ENCODE assay signal across 15 cellular contexts in the genomic region with DNA sequence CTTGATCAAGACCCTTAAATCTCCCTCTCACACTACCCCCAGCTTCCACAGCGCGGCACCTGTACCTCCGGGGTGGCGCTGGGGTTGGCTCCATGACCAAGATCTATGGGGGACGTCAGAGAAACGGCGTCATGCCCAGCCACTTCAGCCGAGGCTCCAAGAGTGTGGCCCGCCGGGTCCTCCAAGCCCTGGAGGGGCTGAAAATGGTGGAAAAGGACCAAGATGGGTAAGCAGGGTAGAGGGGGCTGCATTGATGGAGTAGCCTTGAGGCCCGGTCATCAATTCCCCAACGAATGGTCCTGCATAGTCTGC. TPM values are rescaled to one million over a fixed set of nuclear protein-coding genes. Genes with fewer than 3 reads are reported as not detected.
DNase-seq lines count a peak whose midpoint lies in the region; ATAC-seq, FAIRE-seq and TF ChIP-seq lines count a peak whose summit lies in the region.
"Had no signal": no experiment of that assay in that cellular context is flagged by ENCODE, and none has a peak within 500 bp of the region (broad histone marks: within the 10 kb centered on the region; RNA-seq: fewer than 3 reads in every experiment).

No MANE protein-coding gene starts in this region.

- H3K4me1 ChIP-seq in A673 (ENCODE audit: insufficient read depth, low read length, poor library complexity, severe bottlenecking): peaks cover 27% of the 10 kb centered on the region
- peaks cover 0 to 3% of the 10 kb centered on the region in 2 donors for H3K4me1 ChIP-seq in kidney (ENCODE audit: control insufficient read depth in 1 of 2, insufficient read depth in 1 of 2, low read depth in 1 of 2, low read length in 2 of 2)

- no peak overlapping the region for H3K9ac ChIP-seq in kidney (ENCODE audit: low read length in 2 of 2)
- H3K9ac ChIP-seq: parathyroid adenoma had no signal

- DNase-seq in A673 (ENCODE audit: low spot score) (no peak), GM12891 (ENCODE audit: insufficient read length, low spot score) (no peak), WTC11 (ENCODE audit: low spot score) (no peak), kidney (peak; percentile 53), erythroblast (lab: John Stamatoyannopoulos, UW) (no peak), CD1c-positive myeloid dendritic cell (ENCODE audit: extremely low spot score) (no peak), HuH-7 (ENCODE audit: low spot score) (no peak)
- DNase-seq in stimulated activated CD4-positive, alpha-beta T cell treated with anti-CD3 and anti-CD28 coated beads, Interleukin-4, amount 100 ng/mL, for 1 hour: no peak
- DNase-seq: mesendoderm had no signal

- no TSS peak for BruUV-seq in A673 (replicated peaks; lab: Mats Ljungman, UMichigan)

- POLR2A ChIA-PET in A673 (lab: Charles Lee; ENCODE audit: low non-redundant PET): no interaction called here
- POLR2A ChIA-PET in WTC11 (lab: Charles Lee): interaction anchor here (1.2 kb wide), 1 partner anchor 9 kb away, joined by 13 read pairs; a partner anchor contains a TSS

- intact Hi-C loops in A673 (cut with micrococcal nuclease; ENCODE audit: unreplicated experiment): no loop called here
- intact Hi-C loops in kidney (cut with DNase I): no loop called here

- H3K36me3 Mint-ChIP-seq in WTC11: peaks cover 65% of the 10 kb centered on the region

- H3K9me3 Mint-ChIP-seq in WTC11: no peaks in the 10 kb centered on the region
- H3K9me3 Mint-ChIP-seq: central memory CD8-positive, alpha-beta T cell had no signal

- FAIRE-seq in GM12891 (lab: Jason Lieb, UNC): no peak
- no peak for FAIRE-seq in kidney (lab: Jason Lieb, UNC)
- FAIRE-seq: G401.6 had no signal

- no peaks in the 10 kb centered on the region for H3K27me3 ChIP-seq in A673 (replicated peaks; ENCODE audit: insufficient read depth, low read depth, low read length, poor library complexity)

- H3K27me3 Mint-ChIP-seq in WTC11 (ENCODE audit: low read depth): no peaks in the 10 kb centered on the region
- H3K27me3 Mint-ChIP-seq: central memory CD8-positive, alpha-beta T cell had no signal

- H3K27ac ChIP-seq in A673 (ENCODE audit: low read depth, low read length, poor library complexity, severe bottlenecking) (peak overlapping the region; percentile 70), kidney (ENCODE audit: low read depth in 2 of 2, low read length in 2 of 2) (no peak overlapping the region)
- H3K27ac ChIP-seq: parathyroid adenoma had no signal

- H3K36me3 ChIP-seq in A673 (ENCODE audit: insufficient read depth, low read length, poor library complexity, severe bottlenecking) (peaks cover 88% of the 10 kb centered on the region), kidney (ENCODE audit: control insufficient read depth in 1 of 2, insufficient read depth in 2 of 2, low read length in 2 of 2) (peaks cover 21 to 48% of the 10 kb centered on the region in 2 donors)

- H3K27ac Mint-ChIP-seq in WTC11: peak overlapping the region; percentile 82; the same call in 1 of the 2 replicates

- CTCF ChIA-PET in A673 (lab: Charles Lee) (no interaction called here), WTC11 (lab: Charles Lee) (no interaction called here)

- H3K4me3 ChIP-seq in A673 (ENCODE audit: low read depth, low read length, poor library complexity, severe bottlenecking) (no peak overlapping the region), kidney (ENCODE audit: low read length in 2 of 2) (no peak overlapping the region)

- TF ChIP-seq CTCF in A673 (conservative IDR thresholded peaks at IDR 0.05; ENCODE audit: low read depth, low read length) (no peak), WTC11 (IDR thresholded peaks at IDR 0.05) (no peak), kidney (IDR thresholded peaks at IDR 0.05; ENCODE audit: borderline replicate concordance, extremely low read depth, insufficient read depth) (no peak)

- no peak for ATAC-seq in WTC11
- ATAC-seq: esophagus mucosa had no signal

- H3K4me1 Mint-ChIP-seq in WTC11: peaks cover 28% of the 10 kb centered on the region

- no peak overlapping the region for H3K4me3 Mint-ChIP-seq in WTC11

- TF ChIP-seq POLR2A in GM12891 (IDR thresholded peaks at IDR 0.05; ENCODE audit: low read depth, low read length) (no peak; the same call in 1 of the 2 replicates), erythroblast (IDR thresholded peaks at IDR 0.05; ENCODE audit: low read length) (no peak)

- H3K9me3 ChIP-seq in A673 (ENCODE audit: low read depth, low read length, poor library complexity, severe bottlenecking) (no peaks in the 10 kb centered on the region), kidney (ENCODE audit: control insufficient read depth in 1 of 2, low read length in 2 of 2) (no peaks in the 10 kb centered on the region)

TF ChIP-seq in GM12891, 5 proteins besides CTCF, POLR2A, EP300 and RAD21:
- TF ChIP-seq POLR2AphosphoS5 (IDR thresholded peaks at IDR 0.05; ENCODE audit: low read depth, low read length) (0 out of 2 replicates have a peak, but pooled peaks have one; percentile 11), POU2F2 (IDR thresholded peaks at IDR 0.05; ENCODE audit: low read depth, low read length) (no peak), TAF1 (IDR thresholded peaks at IDR 0.05; ENCODE audit: low read depth, low read length) (no peak), SPI1 (IDR thresholded peaks at IDR 0.05; ENCODE audit: low read depth, low read length) (no peak)

TF ChIP-seq in WTC11, 78 proteins besides CTCF, POLR2A, EP300 and RAD21 (continues in another document):
- TF ChIP-seq NFE2L1 (CRISPR knock-in tag; IDR thresholded peaks at IDR 0.05) (no peak), MYBL2 (CRISPR knock-in tag; IDR thresholded peaks at IDR 0.05) (no peak), TEAD1 (CRISPR knock-in tag; IDR thresholded peaks at IDR 0.05) (no peak), ETV6 (CRISPR knock-in tag; IDR thresholded peaks at IDR 0.05) (no peak)
- TF ChIP-seq, protein P1, sequence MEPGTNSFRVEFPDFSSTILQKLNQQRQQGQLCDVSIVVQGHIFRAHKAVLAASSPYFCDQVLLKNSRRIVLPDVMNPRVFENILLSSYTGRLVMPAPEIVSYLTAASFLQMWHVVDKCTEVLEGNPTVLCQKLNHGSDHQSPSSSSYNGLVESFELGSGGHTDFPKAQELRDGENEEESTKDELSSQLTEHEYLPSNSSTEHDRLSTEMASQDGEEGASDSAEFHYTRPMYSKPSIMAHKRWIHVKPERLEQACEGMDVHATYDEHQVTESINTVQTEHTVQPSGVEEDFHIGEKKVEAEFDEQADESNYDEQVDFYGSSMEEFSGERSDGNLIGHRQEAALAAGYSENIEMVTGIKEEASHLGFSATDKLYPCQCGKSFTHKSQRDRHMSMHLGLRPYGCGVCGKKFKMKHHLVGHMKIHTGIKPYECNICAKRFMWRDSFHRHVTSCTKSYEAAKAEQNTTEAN (CRISPR knock-in tag; IDR thresholded peaks at IDR 0.05): no peak
- TF ChIP-seq, protein P2, sequence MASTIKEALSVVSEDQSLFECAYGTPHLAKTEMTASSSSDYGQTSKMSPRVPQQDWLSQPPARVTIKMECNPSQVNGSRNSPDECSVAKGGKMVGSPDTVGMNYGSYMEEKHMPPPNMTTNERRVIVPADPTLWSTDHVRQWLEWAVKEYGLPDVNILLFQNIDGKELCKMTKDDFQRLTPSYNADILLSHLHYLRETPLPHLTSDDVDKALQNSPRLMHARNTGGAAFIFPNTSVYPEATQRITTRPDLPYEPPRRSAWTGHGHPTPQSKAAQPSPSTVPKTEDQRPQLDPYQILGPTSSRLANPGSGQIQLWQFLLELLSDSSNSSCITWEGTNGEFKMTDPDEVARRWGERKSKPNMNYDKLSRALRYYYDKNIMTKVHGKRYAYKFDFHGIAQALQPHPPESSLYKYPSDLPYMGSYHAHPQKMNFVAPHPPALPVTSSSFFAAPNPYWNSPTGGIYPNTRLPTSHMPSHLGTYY (CRISPR knock-in tag; IDR thresholded peaks at IDR 0.05): no peak
- TF ChIP-seq, protein P3, sequence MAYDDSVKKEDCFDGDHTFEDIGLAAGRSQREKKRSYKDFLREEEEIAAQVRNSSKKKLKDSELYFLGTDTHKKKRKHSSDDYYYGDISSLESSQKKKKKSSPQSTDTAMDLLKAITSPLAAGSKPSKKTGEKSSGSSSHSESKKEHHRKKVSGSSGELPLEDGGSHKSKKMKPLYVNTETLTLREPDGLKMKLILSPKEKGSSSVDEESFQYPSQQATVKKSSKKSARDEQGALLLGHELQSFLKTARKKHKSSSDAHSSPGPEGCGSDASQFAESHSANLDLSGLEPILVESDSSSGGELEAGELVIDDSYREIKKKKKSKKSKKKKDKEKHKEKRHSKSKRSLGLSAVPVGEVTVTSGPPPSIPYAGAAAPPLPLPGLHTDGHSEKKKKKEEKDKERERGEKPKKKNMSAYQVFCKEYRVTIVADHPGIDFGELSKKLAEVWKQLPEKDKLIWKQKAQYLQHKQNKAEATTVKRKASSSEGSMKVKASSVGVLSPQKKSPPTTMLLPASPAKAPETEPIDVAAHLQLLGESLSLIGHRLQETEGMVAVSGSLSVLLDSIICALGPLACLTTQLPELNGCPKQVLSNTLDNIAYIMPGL (CRISPR knock-in tag; IDR thresholded peaks at IDR 0.05): no peak
- TF ChIP-seq, protein P4, sequence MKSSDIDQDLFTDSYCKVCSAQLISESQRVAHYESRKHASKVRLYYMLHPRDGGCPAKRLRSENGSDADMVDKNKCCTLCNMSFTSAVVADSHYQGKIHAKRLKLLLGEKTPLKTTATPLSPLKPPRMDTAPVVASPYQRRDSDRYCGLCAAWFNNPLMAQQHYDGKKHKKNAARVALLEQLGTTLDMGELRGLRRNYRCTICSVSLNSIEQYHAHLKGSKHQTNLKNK (CRISPR knock-in tag; IDR thresholded peaks at IDR 0.05): no peak

RNA-seq across cellular contexts. Expression of a gene that starts 8.1 kb away (rescaled TPM):
- total RNA-seq in A673 (2021) (14.4 and 17.8 TPM in 2 replicates), WTC11 (2021) (0.42 to 1.2 TPM (median 0.71 TPM) in 3 replicates), kidney (11.0 TPM)
- polyA plus RNA-seq in GM12891 (2012; ENCODE audit: low read depth, missing spikeins): 466 TPM
- 0.32 TPM for polyA plus RNA-seq in kidney (ENCODE audit: insufficient read depth, low read depth, low replicate concordance)

RNA-seq across cellular contexts. Expression of a gene that starts 8.9 kb away (rescaled TPM):
- 2,479 and 2,559 TPM in 2 replicates for total RNA-seq in A673 (2021)
- polyA plus RNA-seq in GM12891 (2012; ENCODE audit: low read depth, missing spikeins): 7,698 TPM
- total RNA-seq in WTC11 (2021): 3,152 to 3,787 TPM (median 3,713 TPM) in 3 replicates
- total RNA-seq in kidney: 1,433 TPM
- 2,116 TPM for polyA plus RNA-seq in kidney (ENCODE audit: insufficient read depth, low read depth, low replicate concordance)

RNA-seq across cellular contexts. Expression of a gene that starts 14.0 kb away (rescaled TPM):
- total RNA-seq in A673 (2021): 159 and 164 TPM in 2 replicates
- 125 TPM for polyA plus RNA-seq in GM12891 (2012; ENCODE audit: low read depth, missing spikeins)
- 77.2 to 102 TPM (median 82.9 TPM) in 3 replicates for total RNA-seq in WTC11 (2021)
- 139 TPM for total RNA-seq in kidney
- polyA plus RNA-seq in kidney (ENCODE audit: insufficient read depth, low read depth, low replicate concordance): 39.0 TPM

RNA-seq across cellular contexts. Expression of a gene that starts 24.1 kb away (rescaled TPM):
- total RNA-seq in A673 (2021): not detected in 2 replicates
- polyA plus RNA-seq in GM12891 (2012; ENCODE audit: low read depth, missing spikeins): not detected
- not detected in 3 replicates for total RNA-seq in WTC11 (2021)
- not detected for total RNA-seq in kidney
- not detected for polyA plus RNA-seq in kidney (ENCODE audit: insufficient read depth, low read depth, low replicate concordance)
- total RNA-seq: esophagus mucosa, LHCN-M2 had no signal
- polyA plus RNA-seq: BJ had no signal

RNA-seq across cellular contexts. Expression of a gene that starts 24.5 kb away (rescaled TPM):
- total RNA-seq in A673 (2021): not detected in 2 replicates
- polyA plus RNA-seq in GM12891 (2012; ENCODE audit: low read depth, missing spikeins): not detected
- not detected in 3 replicates for total RNA-seq in WTC11 (2021)
- not detected for total RNA-seq in kidney
- not detected for polyA plus RNA-seq in kidney (ENCODE audit: insufficient read depth, low read depth, low replicate concordance)
- total RNA-seq: esophagus mucosa, LHCN-M2 had no signal
- polyA plus RNA-seq: BJ had no signal
